Comparison of ENCODE assay signal across 6 cellular contexts in genomic region chr22:37609240-37610152, GRCh38. TPM values are rescaled to one million over a fixed set of nuclear protein-coding genes. Genes with fewer than 3 reads are reported as not detected.
DNase-seq lines count a peak whose midpoint lies in the region; ATAC-seq, FAIRE-seq and TF ChIP-seq lines count a peak whose summit lies in the region.

No MANE protein-coding gene starts in this region.

- DNase-seq in AG10803 (ENCODE audit: low read depth) (no peak), coronary artery (ENCODE audit: low spot score) (peak; percentile 78), progenitor cell of endocrine pancreas (ENCODE audit: low spot score, unreplicated experiment) (no peak), H54 (ENCODE audit: insufficient read length, low spot score) (no peak)

- H3K9me3 Mint-ChIP-seq in progenitor cell of endocrine pancreas (ENCODE audit: low read depth), result no peaks in the 10 kb centered on the region

- peak overlapping the region; percentile 93 for H3K27ac Mint-ChIP-seq in progenitor cell of endocrine pancreas

- no peaks in the 10 kb centered on the region for H3K9me3 ChIP-seq in HUES6 (ENCODE audit: control insufficient read depth, insufficient read depth, low read depth, low read length)

- no peak for FAIRE-seq in H54 (lab: Jason Lieb, UNC)

- peak overlapping the region; percentile 92 for H3K4me3 Mint-ChIP-seq in progenitor cell of endocrine pancreas (ENCODE audit: low read depth)

- TF ChIP-seq CTCF in AG10803 (conservative IDR thresholded peaks at IDR 0.05; ENCODE audit: low read length), result no peak
- TF ChIP-seq CTCF in coronary artery (IDR thresholded peaks at IDR 0.05), result no peak
- no peak for TF ChIP-seq CTCF in progenitor cell of endocrine pancreas (IDR thresholded peaks at IDR 0.05; ENCODE audit: unreplicated experiment)

- H3K27ac ChIP-seq in HUES6 (ENCODE audit: low read depth, low read length), result no peak overlapping the region; the same call in 1 of the 2 replicates
- peak overlapping the region; percentile 89 to 99 for H3K27ac ChIP-seq in coronary artery

- H3K4me3 ChIP-seq in AG10803 (ENCODE audit: low read length) (peak overlapping the region; percentile 83), HUES6 (ENCODE audit: low read depth, low read length) (peak overlapping the region; percentile 75), coronary artery (peak overlapping the region; percentile 98)

- ATAC-seq in activated CD4-positive, CD25-positive, alpha-beta regulatory T cell treated with anti-CD3 and anti-CD28 coated beads, Interleukin-2, amount 50 U/mL, for 24 hours, result no peak

- peaks cover 6% of the 10 kb centered on the region for H3K36me3 ChIP-seq in HUES6 (ENCODE audit: control insufficient read depth, insufficient read depth, low read length)

- no peaks in the 10 kb centered on the region for H3K27me3 Mint-ChIP-seq in progenitor cell of endocrine pancreas

- TF ChIP-seq POLR2A in H54 (IDR thresholded peaks at IDR 0.05; ENCODE audit: low read depth, low read length), result no peak

- H3K27me3 ChIP-seq in HUES6 (ENCODE audit: control insufficient read depth, insufficient read depth, low read length), result no peaks in the 10 kb centered on the region

- peaks cover 8% of the 10 kb centered on the region for H3K4me1 ChIP-seq in HUES6 (ENCODE audit: control insufficient read depth, insufficient read depth, low read length)

- no peaks in the 10 kb centered on the region for H3K36me3 Mint-ChIP-seq in progenitor cell of endocrine pancreas (ENCODE audit: insufficient read depth)

- peak overlapping the region; percentile 79 for H3K9ac ChIP-seq in HUES6 (ENCODE audit: low read length)

- peaks cover 20% of the 10 kb centered on the region for H3K4me1 Mint-ChIP-seq in progenitor cell of endocrine pancreas (ENCODE audit: low read depth)

RNA-seq across cellular contexts. Expression of gene GGA1, which starts 0.9 kb away (rescaled TPM):
- total RNA-seq in progenitor cell of endocrine pancreas, result 121 and 132 TPM in 2 replicates

RNA-seq across cellular contexts. Expression of gene LGALS2, which starts 29.6 kb away (rescaled TPM):
- total RNA-seq in progenitor cell of endocrine pancreas, result 2.7 and 4.3 TPM in 2 replicates

RNA-seq across cellular contexts. Expression of gene SH3BP1, which starts 30.0 kb away (rescaled TPM):
- 25.4 and 27.4 TPM in 2 replicates for total RNA-seq in progenitor cell of endocrine pancreas

RNA-seq across cellular contexts. Expression of gene PDXP, which starts 49.0 kb away (rescaled TPM):
- total RNA-seq in progenitor cell of endocrine pancreas, result 16.8 and 17.7 TPM in 2 replicates

RNA-seq across cellular contexts. Expression of gene CDC42EP1, which starts 49.2 kb away (rescaled TPM):
- 52.6 TPM in 2 replicates for total RNA-seq in progenitor cell of endocrine pancreas
